In the genomic region with DNA sequence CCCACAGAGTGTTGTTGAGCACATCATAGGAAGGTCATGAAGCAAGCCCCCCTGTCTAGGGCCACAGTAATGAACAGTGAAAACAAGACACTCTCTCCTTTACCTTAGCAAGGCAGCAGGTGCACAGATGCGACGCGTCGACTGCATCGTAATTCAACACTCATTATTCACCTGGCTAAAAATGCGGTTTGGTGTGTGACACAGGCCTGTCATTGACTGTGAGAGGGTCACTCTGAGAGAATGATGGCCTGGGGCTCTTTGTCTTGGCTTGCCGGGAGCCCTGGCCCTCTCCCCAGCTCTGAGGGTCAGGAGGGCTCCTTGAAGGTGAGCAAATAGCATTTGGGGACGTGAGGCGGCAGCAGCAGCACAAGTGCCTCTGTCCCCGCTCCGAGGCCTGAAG, we compare ENCODE assay signal across 1 cellular context.
TF ChIP-seq lines count a peak whose summit lies in the region.

No MANE protein-coding gene starts in this region.

TF ChIP-seq in IMR-90, 13 proteins besides CTCF, POLR2A, EP300 and RAD21 (continued from another document):
- TF ChIP-seq, protein P1, sequence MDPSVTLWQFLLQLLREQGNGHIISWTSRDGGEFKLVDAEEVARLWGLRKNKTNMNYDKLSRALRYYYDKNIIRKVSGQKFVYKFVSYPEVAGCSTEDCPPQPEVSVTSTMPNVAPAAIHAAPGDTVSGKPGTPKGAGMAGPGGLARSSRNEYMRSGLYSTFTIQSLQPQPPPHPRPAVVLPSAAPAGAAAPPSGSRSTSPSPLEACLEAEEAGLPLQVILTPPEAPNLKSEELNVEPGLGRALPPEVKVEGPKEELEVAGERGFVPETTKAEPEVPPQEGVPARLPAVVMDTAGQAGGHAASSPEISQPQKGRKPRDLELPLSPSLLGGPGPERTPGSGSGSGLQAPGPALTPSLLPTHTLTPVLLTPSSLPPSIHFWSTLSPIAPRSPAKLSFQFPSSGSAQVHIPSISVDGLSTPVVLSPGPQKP (IDR thresholded peaks at IDR 0.05; ENCODE audit: borderline replicate concordance, low read depth, low read length) = no peak
- TF ChIP-seq RFX5 (IDR thresholded peaks at IDR 0.05; ENCODE audit: low read depth, low read length) (no peak), MAFK (IDR thresholded peaks at IDR 0.05; ENCODE audit: low read depth, low read length) (no peak)
